Comparison of ENCODE assay signal across 8 cellular contexts in the genomic region with DNA sequence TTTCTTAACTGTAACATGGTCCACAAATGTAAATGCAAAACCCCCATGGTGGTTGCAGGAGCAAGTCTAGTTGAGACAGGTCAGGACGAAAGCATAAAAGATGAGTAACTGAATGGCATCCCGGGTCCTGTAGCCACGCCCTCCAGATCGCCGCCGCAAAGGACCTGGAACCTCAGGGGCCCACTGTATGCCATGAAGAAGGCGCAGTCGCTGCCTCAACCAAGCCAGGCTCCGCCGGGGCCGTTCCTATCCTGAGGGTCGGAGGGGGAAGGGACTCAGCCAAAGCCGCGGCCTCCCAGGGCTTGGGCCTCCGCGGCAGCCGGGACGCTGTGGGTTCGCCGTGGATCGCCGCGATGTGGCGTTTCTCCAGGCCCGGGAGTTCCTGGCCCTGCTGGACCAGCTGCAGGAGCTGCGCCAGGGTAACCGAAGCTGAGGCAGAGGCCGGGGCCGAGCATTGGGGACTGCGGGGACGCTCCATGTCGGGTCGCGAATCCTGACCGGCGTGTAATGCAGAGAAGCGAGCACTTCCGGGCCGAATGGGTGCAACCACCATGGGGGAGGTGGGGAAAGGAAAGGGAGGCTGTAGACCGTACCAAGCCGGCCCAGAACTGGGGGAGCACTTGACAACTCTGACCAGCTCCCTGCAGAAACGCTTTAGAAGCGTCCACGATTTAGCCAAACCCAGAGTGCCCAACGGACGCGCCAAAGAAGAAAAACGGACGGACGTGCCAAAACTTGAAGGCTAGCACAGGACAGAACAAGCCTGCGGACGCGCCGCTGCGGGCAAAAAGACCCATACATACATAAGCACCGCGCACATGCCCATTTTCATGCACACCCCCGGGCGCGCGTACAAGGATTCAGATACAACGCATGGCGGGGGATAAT. TPM values are rescaled to one million over a fixed set of nuclear protein-coding genes. Genes with fewer than 3 reads are reported as not detected.
DNase-seq lines count a peak whose midpoint lies in the region; ATAC-seq and TF ChIP-seq lines count a peak whose summit lies in the region.

No MANE protein-coding gene starts in this region.

- H3K27me3 Mint-ChIP-seq in T-cell: no peaks in the 10 kb centered on the region

- WGBS in upper lobe of left lung, 2 donors: 0% methylated on average over 3 to 51 of the region's 63 CpGs

- peaks cover 13% of the 10 kb centered on the region for H3K36me3 Mint-ChIP-seq in T-cell

- DNase-seq in GM12864 (ENCODE audit: low read depth) (peak; percentile 95), NCI-H1417 (lab: John Stamatoyannopoulos, UW) (peak; percentile 92 to 97 (median 93)), T-cell (peak; percentile 73 to 90 (median 84)), amniotic epithelial cell (ENCODE audit: low read depth) (peak; percentile 98), left cardiac atrium (peak; percentile 94), posterior vena cava (ENCODE audit: low spot score) (peak; percentile 98), upper lobe of left lung (peak; percentile 91 to 94)

- H3K27ac Mint-ChIP-seq in T-cell: peak overlapping the region; percentile 96 to 99

- H3K27me3 ChIP-seq in upper lobe of left lung: no peaks in the 10 kb centered on the region

- peaks cover 5 to 20% (median 18%) of the 10 kb centered on the region in 3 donors for H3K4me1 Mint-ChIP-seq in T-cell

- peak overlapping the region; percentile 88 to 96 (median 92) for H3K4me3 Mint-ChIP-seq in T-cell

- peak; percentile 95 for ATAC-seq in HG02678 (IDR thresholded peaks at IDR 0.05; ENCODE audit: unreplicated experiment)
- peak; percentile 93 to 97 (median 96) for ATAC-seq in T-cell (replicated peaks in 1 of 4)
- ATAC-seq in left cardiac atrium: peak; percentile 99
- ATAC-seq in upper lobe of left lung (ENCODE audit: low FRiP score in 2 of 2): peak; percentile 99 to 100

- peak overlapping the region; percentile 98 for H3K4me3 ChIP-seq in GM12864 (ENCODE audit: low read depth, low read length)
- peak overlapping the region; percentile 79 to 97 (median 91) for H3K4me3 ChIP-seq in upper lobe of left lung

- TF ChIP-seq EP300 in upper lobe of left lung (IDR thresholded peaks at IDR 0.05): no peak

- H3K9me3 Mint-ChIP-seq in T-cell: no peaks in the 10 kb centered on the region

- peaks cover 6 to 19% (median 13%) of the 10 kb centered on the region in 4 donors for H3K4me1 ChIP-seq in upper lobe of left lung

- CTCF ChIA-PET in T-cell (lab: Charles Lee): interaction anchor here in 1 of 2 donors (0.7 kb wide), 2 partner anchors 11 to 279 kb away, joined by 3 to 5 read pairs; no protein-coding TSS in a partner anchor

- H3K9me3 ChIP-seq in upper lobe of left lung: no peaks in the 10 kb centered on the region

- peaks cover 6 to 26% (median 13%) of the 10 kb centered on the region in 4 donors for H3K36me3 ChIP-seq in upper lobe of left lung

- TF ChIP-seq CTCF in GM12864 (IDR thresholded peaks at IDR 0.05; ENCODE audit: low read depth, low read length, missing control alignments) (no peak), upper lobe of left lung (IDR thresholded peaks at IDR 0.05) (peak in 3 of 6 experiments; percentile 15 to 22 (median 20))

- intact Hi-C loops in left cardiac atrium (cut with DNase I) (no loop called here), posterior vena cava (cut with DNase I) (no loop called here)

- POLR2A ChIA-PET in T-cell (lab: Charles Lee): interaction anchor here (0.6 to 3.6 kb wide), 4 partner anchors 8 to 334 kb away, joined by 3 to 29 read pairs (median 4); partner anchors contain the start of gene RPL7L1 (in 1 of the 2)

- peak in 3 of 4 donors; percentile 25 to 88 (median 85) for TF ChIP-seq POLR2A in upper lobe of left lung (IDR thresholded peaks at IDR 0.05)

- peak overlapping the region; percentile 87 to 96 (median 94) for H3K27ac ChIP-seq in upper lobe of left lung

RNA-seq across cellular contexts. Expression of gene RPL7L1, which starts 11.1 kb away (rescaled TPM):
- total RNA-seq in T-cell (10 to 100 TPM; 62.5 to 89.2 (median 81.3) TPM), left cardiac atrium (10 to 100 TPM; 50.8 to 60.8 TPM), posterior vena cava (10 to 100 TPM; 52.9 to 63.0 TPM), upper lobe of left lung (10 to 100 TPM; 41.7 to 81.5 (median 58.2) TPM)

RNA-seq across cellular contexts. Expression of gene PTCRA, which starts 25.3 kb away (rescaled TPM):
- total RNA-seq in T-cell (under 1 TPM in 1 of 5 donors, not detected in 4; 0.53 TPM), left cardiac atrium (not detected), posterior vena cava (not detected), upper lobe of left lung (10 to 100 TPM in 1 of 6 donors, 1 to 10 TPM in 3, not detected in 2; 3.3 to 10.7 (median 7.1) TPM)

RNA-seq across cellular contexts. Expression of gene CNPY3, which starts 38.7 kb away (rescaled TPM):
- total RNA-seq in T-cell (10 to 100 TPM; 51.2 to 86.2 (median 79.4) TPM), left cardiac atrium (10 to 100 TPM; 19.1 to 28.4 TPM), posterior vena cava (10 to 100 TPM; 20.8 to 33.7 TPM), upper lobe of left lung (10 to 100 TPM; 32.4 to 95.2 (median 50.3) TPM)

Comparison
In these comparisons a context has a peak if more than half of its experiments do, and no peak if none do; other contexts are left out.
1. Peak in every context shown above with its lines: DNase-seq, ATAC-seq, H3K4me3 ChIP-seq and H3K27ac ChIP-seq.